ENCODE assay signal across 14 cellular contexts in the genomic region with DNA sequence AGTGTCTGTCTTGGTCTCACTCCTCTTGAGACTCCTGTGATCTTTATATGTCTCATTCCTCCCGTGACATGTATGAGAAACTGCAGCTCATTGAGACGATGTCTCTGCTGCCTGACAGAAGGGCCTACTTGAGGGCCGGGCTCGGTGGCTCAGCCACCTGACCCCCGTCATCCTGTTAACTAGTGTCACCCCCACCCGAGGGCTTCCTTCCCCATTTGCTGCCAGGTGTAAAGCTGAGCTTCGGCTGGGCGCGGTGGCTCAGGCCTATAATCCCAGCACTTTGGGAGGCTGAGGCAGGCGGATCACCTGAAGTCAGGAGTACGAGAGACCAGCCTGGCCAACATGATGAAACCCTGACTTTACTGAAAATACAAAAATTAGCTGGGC. TPM values are rescaled to one million over a fixed set of nuclear protein-coding genes. Genes with fewer than 3 reads are reported as not detected.
A peak's percentile ranks its signal among the peaks of the same experiment; 100 is the strongest.
DNase-seq lines count a peak whose midpoint lies in the region; ATAC-seq and TF ChIP-seq lines count a peak whose summit lies in the region.
"Had no signal": no experiment of that assay in that cellular context is flagged by ENCODE, and none has a peak within 500 bp of the region (broad histone marks: within the 10 kb centered on the region; RNA-seq: fewer than 3 reads in every experiment).

No MANE protein-coding gene starts in this region.

- POLR2A ChIA-PET in activated B cell treated with CpG ODN at 0.5 μM for 24 hours (lab: Charles Lee) = interaction anchor here (0.6 to 7.3 kb wide), 8 partner anchors 9 to 139 kb away, joined by 5 to 144 read pairs (median 20); a partner anchor contains a TSS
- POLR2A ChIA-PET in HEK293T (lab: Yijun Ruan, JAX) = interaction anchor here (1.4 kb wide), 1 partner anchor 13 kb away, joined by 5 read pairs; a partner anchor contains a TSS

- TF ChIP-seq POLR2A in stomach (IDR thresholded peaks at IDR 0.05) = no peak

- H3K9me3 Mint-ChIP-seq in activated B cell treated with CpG ODN at 0.5 μM for 24 hours = no peaks in the 10 kb centered on the region
- H3K9me3 Mint-ChIP-seq in mesothelial cell of epicardium = no peaks in the 10 kb centered on the region
- H3K9me3 Mint-ChIP-seq in activated T-helper 17 cell treated with anti-CD3 and anti-CD28 coated beads, Interleukin-2, amount 50 U/mL, for 72 hours = no peaks in the 10 kb centered on the region

- peak overlapping the region; percentile 95 for H3K27ac Mint-ChIP-seq in activated B cell treated with CpG ODN at 0.5 μM for 24 hours
- H3K27ac Mint-ChIP-seq in mesothelial cell of epicardium = peak overlapping the region; percentile 69
- no peak overlapping the region for H3K27ac Mint-ChIP-seq in activated T-helper 17 cell treated with anti-CD3 and anti-CD28 coated beads, Interleukin-2, amount 50 U/mL, for 72 hours

- 34 to 76% (median 62%) methylated on average over 11 of the region's 11 CpGs for WGBS in stomach, 5 donors

- H3K36me3 ChIP-seq in stomach = peaks cover 13 to 36% (median 22%) of the 10 kb centered on the region in 4 donors

- TF ChIP-seq CTCF in activated B cell treated with CpG ODN at 0.5 μM for 24 hours (IDR thresholded peaks at IDR 0.05) = no peak
- no peak for TF ChIP-seq CTCF in mesothelial cell of epicardium (IDR thresholded peaks at IDR 0.05; ENCODE audit: unreplicated experiment)
- no peak for TF ChIP-seq CTCF in stomach (IDR thresholded peaks at IDR 0.05)

- peak overlapping the region; percentile 78 to 89 (median 84) for H3K27ac ChIP-seq in stomach
- H3K27ac ChIP-seq: HL-60 had no signal

- peak; percentile 73 for DNase-seq in NCI-H82 (lab: John Stamatoyannopoulos, UW)
- DNase-seq in NCI-H82 treated with DMSO at 0.1 percent for 48 hours (lab: John Stamatoyannopoulos, UW; ENCODE audit: unreplicated experiment) = no peak
- no peak for DNase-seq in activated B cell treated with CpG ODN at 0.5 μM for 24 hours
- no peak for DNase-seq in mesothelial cell of epicardium (ENCODE audit: low spot score in 2 of 2, unreplicated experiment in 2 of 2)
- DNase-seq in stomach = no peak
- DNase-seq in HEK293T (ENCODE audit: extremely low spot score) = no peak
- DNase-seq: 8988T; NCI-H2081; NK-92 treated with Interleukin-12 subunit alpha and Interleukin-12 subunit beta, amount 100 ng/mL, for 24 hours had no signal

- H3K36me3 Mint-ChIP-seq in activated B cell treated with CpG ODN at 0.5 μM for 24 hours (ENCODE audit: low read depth) (peaks cover 45% of the 10 kb centered on the region), mesothelial cell of epicardium (peaks cover 7% of the 10 kb centered on the region)
- peaks cover 22% of the 10 kb centered on the region for H3K36me3 Mint-ChIP-seq in activated T-helper 17 cell treated with anti-CD3 and anti-CD28 coated beads, Interleukin-2, amount 50 U/mL, for 72 hours (ENCODE audit: low read depth)

- peaks cover 97% of the 10 kb centered on the region for H3K4me1 Mint-ChIP-seq in activated B cell treated with CpG ODN at 0.5 μM for 24 hours
- peaks cover 6% of the 10 kb centered on the region for H3K4me1 Mint-ChIP-seq in mesothelial cell of epicardium
- peaks cover 26% of the 10 kb centered on the region for H3K4me1 Mint-ChIP-seq in activated T-helper 17 cell treated with anti-CD3 and anti-CD28 coated beads, Interleukin-2, amount 50 U/mL, for 72 hours

- TF ChIP-seq EP300 in stomach (IDR thresholded peaks at IDR 0.05) = no peak

- no peak overlapping the region for H3K4me3 ChIP-seq in stomach
- H3K4me3 ChIP-seq: right atrium auricular region had no signal

- CTCF ChIA-PET in activated B cell treated with CpG ODN at 0.5 μM for 24 hours (lab: Charles Lee) = interaction anchor here (0.6 to 9.9 kb wide), 6 partner anchors 11 to 65 kb away, joined by 3 to 130 read pairs (median 4); a partner anchor contains a TSS
- CTCF ChIA-PET in HEK293T (lab: Yijun Ruan, JAX) = interaction anchor here (0.7 to 1.5 kb wide), 4 partner anchors 14 to 1094 kb away, joined by 3 to 7 read pairs (median 4); a partner anchor contains a TSS

- no peaks in the 10 kb centered on the region for H3K9me3 ChIP-seq in stomach
- H3K9me3 ChIP-seq: right atrium auricular region had no signal

- peak; percentile 72 for ATAC-seq in activated B cell treated with CpG ODN at 0.5 μM for 24 hours (ENCODE audit: low read depth)
- no peak for ATAC-seq in activated T-helper 17 cell treated with anti-CD3 and anti-CD28 coated beads, Interleukin-2, amount 50 U/mL, for 72 hours (replicated peaks)
- no peak for ATAC-seq in HG02623 (IDR thresholded peaks at IDR 0.05; ENCODE audit: unreplicated experiment)

- intact Hi-C loops in activated B cell treated with CpG ODN at 0.5 μM for 24 hours (cut with micrococcal nuclease) = loop anchor here (1.0 kb wide), 3 partner anchors 13 to 23 kb away; a partner anchor contains a TSS
- intact Hi-C loops in stomach (cut with DNase I; ENCODE audit: low total_unique reads) = no loop called here

- no peaks in the 10 kb centered on the region for H3K27me3 Mint-ChIP-seq in activated B cell treated with CpG ODN at 0.5 μM for 24 hours
- no peaks in the 10 kb centered on the region for H3K27me3 Mint-ChIP-seq in mesothelial cell of epicardium (ENCODE audit: low read depth)
- no peaks in the 10 kb centered on the region for H3K27me3 Mint-ChIP-seq in activated T-helper 17 cell treated with anti-CD3 and anti-CD28 coated beads, Interleukin-2, amount 50 U/mL, for 72 hours

- H3K27me3 ChIP-seq in stomach = no peaks in the 10 kb centered on the region
- H3K27me3 ChIP-seq: right atrium auricular region had no signal

- H3K4me3 Mint-ChIP-seq in activated B cell treated with CpG ODN at 0.5 μM for 24 hours (peak overlapping the region; percentile 71), mesothelial cell of epicardium (no peak overlapping the region)
- no peak overlapping the region for H3K4me3 Mint-ChIP-seq in activated T-helper 17 cell treated with anti-CD3 and anti-CD28 coated beads, Interleukin-2, amount 50 U/mL, for 72 hours

- peaks cover 39 to 62% (median 52%) of the 10 kb centered on the region in 4 donors for H3K4me1 ChIP-seq in stomach

TF ChIP-seq in HEK293T, 16 proteins besides CTCF, POLR2A, EP300 and RAD21:
- no peak for TF ChIP-seq ARNT (IDR thresholded peaks at IDR 0.05)
- no peak for TF ChIP-seq HDGF (IDR thresholded peaks at IDR 0.05; ENCODE audit: borderline replicate concordance)
- TF ChIP-seq SP1 (IDR thresholded peaks at IDR 0.05) = no peak
- TF ChIP-seq, protein P1, sequence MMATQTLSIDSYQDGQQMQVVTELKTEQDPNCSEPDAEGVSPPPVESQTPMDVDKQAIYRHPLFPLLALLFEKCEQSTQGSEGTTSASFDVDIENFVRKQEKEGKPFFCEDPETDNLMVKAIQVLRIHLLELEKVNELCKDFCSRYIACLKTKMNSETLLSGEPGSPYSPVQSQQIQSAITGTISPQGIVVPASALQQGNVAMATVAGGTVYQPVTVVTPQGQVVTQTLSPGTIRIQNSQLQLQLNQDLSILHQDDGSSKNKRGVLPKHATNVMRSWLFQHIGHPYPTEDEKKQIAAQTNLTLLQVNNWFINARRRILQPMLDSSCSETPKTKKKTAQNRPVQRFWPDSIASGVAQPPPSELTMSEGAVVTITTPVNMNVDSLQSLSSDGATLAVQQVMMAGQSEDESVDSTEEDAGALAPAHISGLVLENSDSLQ (IDR thresholded peaks at IDR 0.05) = no peak
- TF ChIP-seq NFRKB (IDR thresholded peaks at IDR 0.05) = no peak
- no peak for TF ChIP-seq BHLHE40 (IDR thresholded peaks at IDR 0.05; ENCODE audit: borderline replicate concordance)
- no peak for TF ChIP-seq TARDBP (IDR thresholded peaks at IDR 0.05)
- TF ChIP-seq FOXK2 (IDR thresholded peaks at IDR 0.05) = no peak
- no peak for TF ChIP-seq LEF1 (IDR thresholded peaks at IDR 0.05; ENCODE audit: borderline replicate concordance)
- no peak for TF ChIP-seq SUZ12 (IDR thresholded peaks at IDR 0.05)
- TF ChIP-seq CTBP1 (IDR thresholded peaks at IDR 0.05; ENCODE audit: borderline replicate concordance) = no peak
- TF ChIP-seq FOXA1 (IDR thresholded peaks at IDR 0.05) = no peak
- no peak for TF ChIP-seq FOXM1 (IDR thresholded peaks at IDR 0.05; ENCODE audit: borderline replicate concordance)
- no peak for TF ChIP-seq L3MBTL2 (conservative IDR thresholded peaks at IDR 0.05)
- no peak for TF ChIP-seq ZNF384 (IDR thresholded peaks at IDR 0.05)
- no peak for TF ChIP-seq ELF4 (IDR thresholded peaks at IDR 0.05)

RNA-seq across cellular contexts. Expression of a gene that starts 12.7 kb away (rescaled TPM):
- 68.1 and 85.1 TPM in 2 replicates for total RNA-seq in activated B cell treated with CpG ODN at 0.5 μM for 24 hours
- total RNA-seq in mesothelial cell of epicardium = 32.3 to 37.7 TPM (median 35.4 TPM) in 3 replicates
- 100 to 1,000 TPM in 1 of 5 donors, 10 to 100 TPM in 4; 37.9 to 199 (median 54.0) TPM for total RNA-seq in stomach
- 10 to 100 TPM; 11.3 to 81.4 (median 17.2) TPM for polyA plus RNA-seq in stomach
- 10 to 100 TPM; 17.3 to 49.1 TPM for total RNA-seq in activated T-helper 17 cell treated with anti-CD3 and anti-CD28 coated beads, Interleukin-2, amount 50 U/mL, for 72 hours

RNA-seq across cellular contexts. Expression of a gene that starts 19.9 kb away (rescaled TPM):
- total RNA-seq in activated B cell treated with CpG ODN at 0.5 μM for 24 hours (96.6 and 105 TPM in 2 replicates), mesothelial cell of epicardium (16.9 to 18.1 TPM (median 17.6 TPM) in 3 replicates), stomach (100 to 1,000 TPM in 1 of 5 donors, 10 to 100 TPM in 4; 27.4 to 166 (median 36.6) TPM)
- 100 to 1,000 TPM; 128 to 206 (median 158) TPM for polyA plus RNA-seq in stomach
- 100 to 1,000 TPM; 128 to 163 TPM for total RNA-seq in activated T-helper 17 cell treated with anti-CD3 and anti-CD28 coated beads, Interleukin-2, amount 50 U/mL, for 72 hours

RNA-seq across cellular contexts. Expression of a gene that starts 20.2 kb away (rescaled TPM):
- total RNA-seq in activated B cell treated with CpG ODN at 0.5 μM for 24 hours = 6.1 and 6.2 TPM in 2 replicates
- total RNA-seq in mesothelial cell of epicardium = 8.0 to 9.2 TPM (median 8.4 TPM) in 3 replicates
- 10 to 100 TPM in 1 of 5 donors, 1 to 10 TPM in 2, under 1 TPM in 1, not detected in 1; under 0.01 to 26.6 (median 5.9) TPM for total RNA-seq in stomach
- 1 to 10 TPM in 2 of 3 donors, under 1 TPM in 1; 0.92 to 3.2 (median 2.4) TPM for polyA plus RNA-seq in stomach
- total RNA-seq in activated T-helper 17 cell treated with anti-CD3 and anti-CD28 coated beads, Interleukin-2, amount 50 U/mL, for 72 hours = 1 to 10 TPM; 8.2 to 9.4 TPM

RNA-seq across cellular contexts. Expression of a gene that starts 35.5 kb away (rescaled TPM):
- total RNA-seq in activated B cell treated with CpG ODN at 0.5 μM for 24 hours (0.49 and 2.2 TPM in 2 replicates), mesothelial cell of epicardium (0.33 to 0.77 TPM (median 0.47 TPM) in 3 replicates), stomach (not detected)
- polyA plus RNA-seq in stomach = under 1 TPM in 1 of 3 donors, not detected in 2; 0.10 TPM
- total RNA-seq in activated T-helper 17 cell treated with anti-CD3 and anti-CD28 coated beads, Interleukin-2, amount 50 U/mL, for 72 hours = 1 to 10 TPM in 1 of 2 donors, not detected in 1; 1.3 TPM
- total RNA-seq: LHCN-M2, right atrium auricular region had no signal

RNA-seq across cellular contexts. Expression of a gene that starts 51.7 kb away (rescaled TPM):
- 32.8 and 34.1 TPM in 2 replicates for total RNA-seq in activated B cell treated with CpG ODN at 0.5 μM for 24 hours
- 91.9 to 93.4 TPM (median 92.8 TPM) in 3 replicates for total RNA-seq in mesothelial cell of epicardium
- total RNA-seq in stomach = 10 to 100 TPM; 24.0 to 97.4 (median 61.3) TPM
- 10 to 100 TPM; 51.1 to 70.3 (median 55.3) TPM for polyA plus RNA-seq in stomach
- total RNA-seq in activated T-helper 17 cell treated with anti-CD3 and anti-CD28 coated beads, Interleukin-2, amount 50 U/mL, for 72 hours = 10 to 100 TPM; 22.4 to 31.1 TPM
